ENCODE assay signal across 7 cellular contexts in genomic region chr1:998905-999796, GRCh38. TPM values are rescaled to one million over a fixed set of nuclear protein-coding genes. Genes with fewer than 3 reads are reported as not detected.
A peak's percentile ranks its signal among the peaks of the same experiment; 100 is the strongest.
DNase-seq lines count a peak whose midpoint lies in the region; ATAC-seq, FAIRE-seq and TF ChIP-seq lines count a peak whose summit lies in the region.

No MANE protein-coding gene starts in this region.

- H3K4me3 ChIP-seq in endothelial cell of umbilical vein (replicated peaks in 1 of 3; ENCODE audit: insufficient read depth in 1 of 3, low read depth in 1 of 3, low read length in 3 of 3): peak overlapping the region; percentile 11 to 55 (median 51)
- peak overlapping the region; percentile 37 for H3K4me3 ChIP-seq in naive thymus-derived CD4-positive, alpha-beta T cell (ENCODE audit: low read length)

- no peak for TF ChIP-seq POLR2A in endothelial cell of umbilical vein (IDR thresholded peaks at IDR 0.05; ENCODE audit: low read depth, low read length)

- no peak overlapping the region for H3K27ac ChIP-seq in endothelial cell of umbilical vein (ENCODE audit: insufficient read depth, low read depth, low read length)
- peak overlapping the region; percentile 51 for H3K27ac ChIP-seq in naive thymus-derived CD4-positive, alpha-beta T cell (ENCODE audit: low read depth, low read length)

- POLR2A ChIA-PET in endothelial cell of umbilical vein (lab: Charles Lee): no interaction called here
- POLR2A ChIA-PET in naive thymus-derived CD4-positive, alpha-beta T cell (lab: Charles Lee): no interaction called here

- in situ Hi-C loops in GM13976 (cut with MboI; ENCODE audit: low sequenced_read_pairs, unreplicated experiment): no loop called here

- no peak overlapping the region for H3K27ac Mint-ChIP-seq in naive thymus-derived CD4-positive, alpha-beta T cell

- H3K79me2 ChIP-seq in endothelial cell of umbilical vein (ENCODE audit: control insufficient read depth, insufficient read depth, low read length): no peaks in the 10 kb centered on the region

- no peaks in the 10 kb centered on the region for H3K36me3 ChIP-seq in endothelial cell of umbilical vein (ENCODE audit: control insufficient read depth in 2 of 2, extremely low read depth in 1 of 2, insufficient read depth in 2 of 2, low read length in 2 of 2)
- no peaks in the 10 kb centered on the region for H3K36me3 ChIP-seq in naive thymus-derived CD4-positive, alpha-beta T cell (ENCODE audit: control insufficient read depth in 2 of 3, insufficient read depth in 3 of 3, low read length in 3 of 3)

- H3K4me2 ChIP-seq in endothelial cell of umbilical vein (ENCODE audit: insufficient read depth, low read length): peak overlapping the region; percentile 72

- H3K9me1 ChIP-seq in endothelial cell of umbilical vein (replicated peaks; ENCODE audit: control insufficient read depth, extremely low read depth, insufficient read depth, low read length): no peaks in the 10 kb centered on the region

- TSS peak; percentile 32 for BruUV-seq in endothelial cell of umbilical vein (replicated peaks; lab: Mats Ljungman, UMichigan)

- H4K20me1 ChIP-seq in endothelial cell of umbilical vein (replicated peaks; ENCODE audit: control insufficient read depth, extremely low read depth, insufficient read depth, low read length): no peaks in the 10 kb centered on the region

- H3K36me3 Mint-ChIP-seq in naive thymus-derived CD4-positive, alpha-beta T cell: peaks cover 0 to 1% (median 0%) of the 10 kb centered on the region in 5 donors

- H3K27me3 Mint-ChIP-seq in naive thymus-derived CD4-positive, alpha-beta T cell: peaks cover 3 to 51% (median 12%) of the 10 kb centered on the region in 5 donors

- FAIRE-seq in endothelial cell of umbilical vein (lab: Jason Lieb, UNC): peak; percentile 15

- no peaks in the 10 kb centered on the region for H3K9me3 Mint-ChIP-seq in naive thymus-derived CD4-positive, alpha-beta T cell

- peak overlapping the region; percentile 91 for H3K9ac ChIP-seq in endothelial cell of umbilical vein (replicated peaks; ENCODE audit: extremely low read depth, insufficient read depth, low read length)

- peaks cover 0 to 19% of the 10 kb centered on the region in 2 experiments for H3K27me3 ChIP-seq in endothelial cell of umbilical vein (ENCODE audit: control insufficient read depth in 2 of 2, insufficient read depth in 2 of 2, low read length in 2 of 2)
- H3K27me3 ChIP-seq in naive thymus-derived CD4-positive, alpha-beta T cell (ENCODE audit: control insufficient read depth in 2 of 2, insufficient read depth in 2 of 2, low read length in 2 of 2): peaks cover 3 to 10% of the 10 kb centered on the region in 2 donors

- peak; percentile 19 for ATAC-seq in naive thymus-derived CD4-positive, alpha-beta T cell

- peaks cover 9% of the 10 kb centered on the region for H3K4me1 ChIP-seq in endothelial cell of umbilical vein (ENCODE audit: control insufficient read depth, extremely low read depth, insufficient read depth, low read length)
- H3K4me1 ChIP-seq in naive thymus-derived CD4-positive, alpha-beta T cell (ENCODE audit: control insufficient read depth in 2 of 2, insufficient read depth in 2 of 2, low read length in 2 of 2): peaks cover 12 to 18% of the 10 kb centered on the region in 2 donors

- DNase-seq in GM13976 (ENCODE audit: low spot score) (peak; percentile 59), OCI-M1 (lab: John Stamatoyannopoulos, UW) (peak; percentile 13), endothelial cell of umbilical vein (ENCODE audit: low read depth, low spot score) (no peak), KG1 (lab: John Stamatoyannopoulos, UW) (no peak), amniotic stem cell (lab: John Stamatoyannopoulos, UW) (no peak), Kasumi-1 (lab: John Stamatoyannopoulos, UW) (no peak)
- peak in 6 of 9 donors; percentile 31 to 49 (median 39) for DNase-seq in naive thymus-derived CD4-positive, alpha-beta T cell

- H3K4me1 Mint-ChIP-seq in naive thymus-derived CD4-positive, alpha-beta T cell: peaks cover 0 to 27% (median 12%) of the 10 kb centered on the region in 7 donors

- no peak for TF ChIP-seq CTCF in GM13976 (IDR thresholded peaks at IDR 0.05; ENCODE audit: borderline replicate concordance, control extremely low read depth, extremely low read depth, insufficient read depth, missing control alignments)
- no peak for TF ChIP-seq CTCF in endothelial cell of umbilical vein (IDR thresholded peaks at IDR 0.05; ENCODE audit: extremely low read depth in 1 of 2, insufficient read depth in 1 of 2, low read depth in 1 of 2, low read length in 2 of 2)

- no peaks in the 10 kb centered on the region for H3K9me3 ChIP-seq in endothelial cell of umbilical vein (replicated peaks; ENCODE audit: control insufficient read depth, insufficient read depth, low read length)
- H3K9me3 ChIP-seq in naive thymus-derived CD4-positive, alpha-beta T cell (ENCODE audit: control insufficient read depth in 2 of 3, low read length in 3 of 3): no peaks in the 10 kb centered on the region

- dilution Hi-C loops in endothelial cell of umbilical vein (cut with MboI; ENCODE audit: extremely low pct_ligation_motif_present, low sequenced_read_pairs): no loop called here

- peak overlapping the region in 8 of 10 donors; percentile 36 to 79 (median 54) for H3K4me3 Mint-ChIP-seq in naive thymus-derived CD4-positive, alpha-beta T cell

- CTCF ChIA-PET in endothelial cell of umbilical vein (lab: Charles Lee): interaction anchor here (0.8 to 4.3 kb wide), 2 partner anchors 15 to 19 kb away, joined by 6 to 22 read pairs; partner anchors contain the start of gene AGRN
- CTCF ChIA-PET in naive thymus-derived CD4-positive, alpha-beta T cell (lab: Charles Lee): interaction anchor here (0.7 to 1.3 kb wide), 2 partner anchors 20 to 76 kb away, joined by 3 read pairs; partner anchors contain the start of gene AGRN

- H2AFZ ChIP-seq in endothelial cell of umbilical vein (ENCODE audit: low read depth, low read length): peak overlapping the region; percentile 50

- intact Hi-C loops in endothelial cell of umbilical vein (cut with micrococcal nuclease): no loop called here
- intact Hi-C loops in naive thymus-derived CD4-positive, alpha-beta T cell (cut with micrococcal nuclease): no loop called here

RNA-seq across cellular contexts. Expression of gene HES4, which starts 0.7 kb away (rescaled TPM):
- 32.0 and 37.6 TPM in 2 replicates for total RNA-seq in endothelial cell of umbilical vein
- 30.5 and 50.6 TPM in 2 replicates for polyA plus RNA-seq in endothelial cell of umbilical vein
- polyA plus RNA-seq in endothelial cell of umbilical vein (2011; cell fraction: cytosol; rRNA removed): 6.8 and 11.8 TPM in 2 replicates
- polyA plus RNA-seq in endothelial cell of umbilical vein (2011; cell fraction: nucleus; rRNA removed): 54.2 and 66.1 TPM in 2 replicates
- 3.1 and 11.3 TPM in 2 replicates for polyA plus RNA-seq in endothelial cell of umbilical vein (2012)
- 2.1 and 2.5 TPM in 2 replicates for polyA minus RNA-seq in endothelial cell of umbilical vein
- 26.1 TPM for polyA minus RNA-seq in endothelial cell of umbilical vein (2011; cell fraction: cytosol; rRNA and poly(A)+ RNA removed)
- polyA minus RNA-seq in endothelial cell of umbilical vein (2011; cell fraction: nucleus; rRNA and poly(A)+ RNA removed): 9.2 and 33.1 TPM in 2 replicates
- 10 to 100 TPM in 2 of 5 experiments, under 1 TPM in 1, not detected in 2; 0.22 to 35.0 (median 18.8) TPM for total RNA-seq in naive thymus-derived CD4-positive, alpha-beta T cell
- polyA plus RNA-seq in naive thymus-derived CD4-positive, alpha-beta T cell: 1 to 10 TPM in 1 of 2 donors, under 1 TPM in 1; 0.61 to 1.8 TPM

RNA-seq across cellular contexts. Expression of gene ISG15, which starts 14.1 kb away (rescaled TPM):
- total RNA-seq in endothelial cell of umbilical vein: 44.6 and 47.6 TPM in 2 replicates
- polyA plus RNA-seq in endothelial cell of umbilical vein: 154 and 220 TPM in 2 replicates
- polyA plus RNA-seq in endothelial cell of umbilical vein (2011; cell fraction: cytosol; rRNA removed): 57.5 and 90.1 TPM in 2 replicates
- polyA plus RNA-seq in endothelial cell of umbilical vein (2011; cell fraction: nucleus; rRNA removed): 19.9 and 21.4 TPM in 2 replicates
- polyA plus RNA-seq in endothelial cell of umbilical vein (2012): 63.6 and 84.9 TPM in 2 replicates
- 24.4 and 32.6 TPM in 2 replicates for polyA minus RNA-seq in endothelial cell of umbilical vein
- 23.7 TPM for polyA minus RNA-seq in endothelial cell of umbilical vein (2011; cell fraction: cytosol; rRNA and poly(A)+ RNA removed)
- 3.4 and 8.0 TPM in 2 replicates for polyA minus RNA-seq in endothelial cell of umbilical vein (2011; cell fraction: nucleus; rRNA and poly(A)+ RNA removed)
- 100 to 1,000 TPM in 1 of 5 experiments, 10 to 100 TPM in 4; 17.4 to 227 (median 25.4) TPM for total RNA-seq in naive thymus-derived CD4-positive, alpha-beta T cell
- 100 to 1,000 TPM; 114 to 218 TPM for polyA plus RNA-seq in naive thymus-derived CD4-positive, alpha-beta T cell

RNA-seq across cellular contexts. Expression of gene PERM1, which starts 17.3 kb away (rescaled TPM):
- not detected in 2 replicates for total RNA-seq in endothelial cell of umbilical vein
- not detected in 2 replicates for polyA plus RNA-seq in endothelial cell of umbilical vein
- polyA plus RNA-seq in endothelial cell of umbilical vein (2011; cell fraction: cytosol; rRNA removed): not detected in 2 replicates
- polyA plus RNA-seq in endothelial cell of umbilical vein (2011; cell fraction: nucleus; rRNA removed): not detected in 2 replicates
- 0.46 and 0.52 TPM in 2 replicates for polyA plus RNA-seq in endothelial cell of umbilical vein (2012)
- 0.13 TPM in 1 of 2 replicates, not detected in the other for polyA minus RNA-seq in endothelial cell of umbilical vein
- polyA minus RNA-seq in endothelial cell of umbilical vein (2011; cell fraction: cytosol; rRNA and poly(A)+ RNA removed): not detected
- not detected in 2 replicates for polyA minus RNA-seq in endothelial cell of umbilical vein (2011; cell fraction: nucleus; rRNA and poly(A)+ RNA removed)
- not detected for total RNA-seq in naive thymus-derived CD4-positive, alpha-beta T cell
- polyA plus RNA-seq in naive thymus-derived CD4-positive, alpha-beta T cell: not detected

RNA-seq across cellular contexts. Expression of gene AGRN, which starts 20.8 kb away (rescaled TPM):
- 67.8 and 75.6 TPM in 2 replicates for total RNA-seq in endothelial cell of umbilical vein
- 66.6 and 78.9 TPM in 2 replicates for polyA plus RNA-seq in endothelial cell of umbilical vein
- 37.4 and 54.0 TPM in 2 replicates for polyA plus RNA-seq in endothelial cell of umbilical vein (2011; cell fraction: cytosol; rRNA removed)
- 180 and 187 TPM in 2 replicates for polyA plus RNA-seq in endothelial cell of umbilical vein (2011; cell fraction: nucleus; rRNA removed)
- polyA plus RNA-seq in endothelial cell of umbilical vein (2012): 59.5 and 122 TPM in 2 replicates
- 54.3 and 61.2 TPM in 2 replicates for polyA minus RNA-seq in endothelial cell of umbilical vein
- polyA minus RNA-seq in endothelial cell of umbilical vein (2011; cell fraction: cytosol; rRNA and poly(A)+ RNA removed): 32.9 TPM
- polyA minus RNA-seq in endothelial cell of umbilical vein (2011; cell fraction: nucleus; rRNA and poly(A)+ RNA removed): 40.7 and 70.5 TPM in 2 replicates
- total RNA-seq in naive thymus-derived CD4-positive, alpha-beta T cell: 10 to 100 TPM in 1 of 5 experiments, 1 to 10 TPM in 4; 1.8 to 10.9 (median 4.9) TPM
- polyA plus RNA-seq in naive thymus-derived CD4-positive, alpha-beta T cell: 1 to 10 TPM in 1 of 2 donors, under 1 TPM in 1; 0.19 to 1.2 TPM

RNA-seq across cellular contexts. Expression of gene PLEKHN1, which starts 32.9 kb away (rescaled TPM):
- 0.48 and 0.88 TPM in 2 replicates for total RNA-seq in endothelial cell of umbilical vein
- 0.29 and 0.35 TPM in 2 replicates for polyA plus RNA-seq in endothelial cell of umbilical vein
- 0.13 and 0.14 TPM in 2 replicates for polyA plus RNA-seq in endothelial cell of umbilical vein (2011; cell fraction: cytosol; rRNA removed)
- 1.0 and 1.3 TPM in 2 replicates for polyA plus RNA-seq in endothelial cell of umbilical vein (2011; cell fraction: nucleus; rRNA removed)
- 0.72 and 1.6 TPM in 2 replicates for polyA plus RNA-seq in endothelial cell of umbilical vein (2012)
- 0.27 TPM in 1 of 2 replicates, not detected in the other for polyA minus RNA-seq in endothelial cell of umbilical vein
- 0.51 TPM for polyA minus RNA-seq in endothelial cell of umbilical vein (2011; cell fraction: cytosol; rRNA and poly(A)+ RNA removed)
- 0.48 TPM in 1 of 2 replicates, not detected in the other for polyA minus RNA-seq in endothelial cell of umbilical vein (2011; cell fraction: nucleus; rRNA and poly(A)+ RNA removed)
- total RNA-seq in naive thymus-derived CD4-positive, alpha-beta T cell: 1 to 10 TPM in 3 of 5 experiments, under 1 TPM in 2; 0.24 to 3.0 (median 1.0) TPM
- under 1 TPM in 1 of 2 donors, not detected in 1; 0.18 TPM for polyA plus RNA-seq in naive thymus-derived CD4-positive, alpha-beta T cell

Comparison
In these comparisons a context has a peak if more than half of its experiments do, and no peak if none do; other contexts are left out.
1. DNase-seq: peak in GM13976 (single experiment), OCI-M1 (single experiment) and naive thymus-derived CD4-positive, alpha-beta T cell (6 of 9); none in endothelial cell of umbilical vein (single experiment), KG1 (single experiment), amniotic stem cell (single experiment) and Kasumi-1 (0 of 2).